Comparison of ENCODE assay signal across 29 cellular contexts in genomic region chr4:110096406-110096805, GRCh38.
"Had no signal": no experiment of that assay in that cellular context is flagged by ENCODE, and none has a peak within 500 bp of the region (broad histone marks: within the 10 kb centered on the region; RNA-seq: fewer than 3 reads in every experiment).

No MANE protein-coding gene starts in this region.

- H3K27me3 ChIP-seq: esophagus muscularis mucosa, foreskin keratinocyte, right atrium auricular region, suprapubic skin, transverse colon, vagina had no signal

- H3K4me3 ChIP-seq: esophagus muscularis mucosa, heart right ventricle, mucosa of descending colon, psoas muscle, right atrium auricular region, suprapubic skin, transverse colon, vagina had no signal

- ATAC-seq: foreskin keratinocyte; heart right ventricle; left ventricle myocardium superior; mucosa of descending colon; natural killer cell treated with Interleukin-12 subunit alpha and Interleukin-12 subunit beta and Interleukin-15 and Interleukin-18, amount 100 ng/mL, for 72 hours; psoas muscle had no signal

- H3K9me3 Mint-ChIP-seq: activated CD4-positive, alpha-beta memory T cell treated with anti-CD3 and anti-CD28 coated beads for 36 hours; activated CD4-positive, alpha-beta T cell treated with anti-CD3 and anti-CD28 coated beads, Interleukin-2, amount 10 ng/mL, durations not matched to agents 24 days and 14 days; activated naive CD4-positive, alpha-beta T cell treated with anti-CD3 and anti-CD28 coated beads for 36 hours; activated naive CD8-positive, alpha-beta T cell treated with anti-CD3 and anti-CD28 coated beads for 36 hours; activated T-helper 1 cell treated with anti-CD3 and anti-CD28 coated beads, Interleukin-12 subunit alpha, Interleukin-12 subunit beta, Interleukin-2, Interleukin-4 antibody, amounts not matched to agents 30 ng/mL and 10 ng/mL and 1 ng/mL, durations not matched to agents 14 hours and 24 hours and 36 hours; dendritic cell treated with granulocyte-macrophage colony-stimulating factor and Interleukin-4, amounts not matched to agents 40 ng/mL and 50 ng/mL, for 4 days; endodermal cell; natural killer cell treated with Interleukin-12 subunit alpha and Interleukin-12 subunit beta and Interleukin-15 and Interleukin-18, amount 100 ng/mL, for 72 hours had no signal

- DNase-seq: activated CD4-positive, alpha-beta memory T cell treated with anti-CD3 and anti-CD28 coated beads for 36 hours; activated CD4-positive, alpha-beta T cell treated with anti-CD3 and anti-CD28 coated beads, Interleukin-2, amount 10 ng/mL, durations not matched to agents 24 days and 14 days; activated CD4-positive, CD25-positive, alpha-beta regulatory T cell treated with anti-CD3 and anti-CD28 coated beads, Interleukin-2, amount 50 U/mL, for 72 hours; activated CD8-positive, alpha-beta memory T cell treated with anti-CD3 and anti-CD28 coated beads, Interleukin-2, amount 50 U/mL, for 4 hours; activated effector memory CD4-positive, alpha-beta T cell treated with anti-CD3 and anti-CD28 coated beads, Interleukin-2, amount 50 U/mL, for 16 hours; activated naive CD4-positive, alpha-beta T cell treated with anti-CD3 and anti-CD28 coated beads for 36 hours; activated naive CD8-positive, alpha-beta T cell treated with anti-CD3 and anti-CD28 coated beads for 36 hours; activated T-cell treated with anti-CD3 and anti-CD28 coated beads, Interleukin-2, amount 50 U/mL, for 1 hour; central memory CD4-positive, alpha-beta T cell; endodermal cell; foreskin keratinocyte; heart right ventricle; left ventricle myocardium superior; mucosa of descending colon; nucleus accumbens; psoas muscle; stimulated activated CD4-positive, alpha-beta T cell treated with anti-CD3 and anti-CD28 coated beads, Interleukin-15, amount 100 ng/mL, for 24 hours; stimulated activated CD4-positive, alpha-beta T cell treated with anti-CD3 and anti-CD28 coated beads, Interleukin-2, amount 100 ng/mL, for 24 hours; stimulated activated naive CD4-positive, alpha-beta T cell; T-helper 2 cell; transverse colon had no signal

- H3K4me1 ChIP-seq: parathyroid adenoma, psoas muscle, right atrium auricular region, suprapubic skin had no signal

- H2AFZ ChIP-seq: parathyroid adenoma had no signal

- H3K36me3 ChIP-seq: esophagus muscularis mucosa, heart right ventricle, right atrium auricular region, suprapubic skin, transverse colon, vagina had no signal

- H3K27me3 Mint-ChIP-seq: activated CD4-positive, alpha-beta memory T cell treated with anti-CD3 and anti-CD28 coated beads for 36 hours; activated CD4-positive, alpha-beta T cell treated with anti-CD3 and anti-CD28 coated beads, Interleukin-2, amount 10 ng/mL, durations not matched to agents 24 days and 14 days; activated naive CD8-positive, alpha-beta T cell treated with anti-CD3 and anti-CD28 coated beads for 36 hours; natural killer cell treated with Interleukin-12 subunit alpha and Interleukin-12 subunit beta and Interleukin-15 and Interleukin-18, amount 100 ng/mL, for 72 hours had no signal

- H3K79me2 ChIP-seq: parathyroid adenoma had no signal

- H3K4me3 Mint-ChIP-seq: activated CD4-positive, alpha-beta memory T cell treated with anti-CD3 and anti-CD28 coated beads for 36 hours; activated CD4-positive, alpha-beta T cell treated with anti-CD3 and anti-CD28 coated beads, Interleukin-2, amount 10 ng/mL, durations not matched to agents 24 days and 14 days; activated naive CD4-positive, alpha-beta T cell treated with anti-CD3 and anti-CD28 coated beads for 36 hours; activated naive CD8-positive, alpha-beta T cell treated with anti-CD3 and anti-CD28 coated beads for 36 hours; activated T-helper 1 cell treated with anti-CD3 and anti-CD28 coated beads, Interleukin-12 subunit alpha, Interleukin-12 subunit beta, Interleukin-2, Interleukin-4 antibody, amounts not matched to agents 30 ng/mL and 10 ng/mL and 1 ng/mL, durations not matched to agents 14 hours and 24 hours and 36 hours; dendritic cell treated with granulocyte-macrophage colony-stimulating factor and Interleukin-4, amounts not matched to agents 40 ng/mL and 50 ng/mL, for 4 days; endodermal cell; natural killer cell treated with Interleukin-12 subunit alpha and Interleukin-12 subunit beta and Interleukin-15 and Interleukin-18, amount 100 ng/mL, for 72 hours had no signal

- H3K27ac Mint-ChIP-seq: activated CD4-positive, alpha-beta memory T cell treated with anti-CD3 and anti-CD28 coated beads for 36 hours; activated CD4-positive, alpha-beta T cell treated with anti-CD3 and anti-CD28 coated beads, Interleukin-2, amount 10 ng/mL, durations not matched to agents 24 days and 14 days; activated naive CD4-positive, alpha-beta T cell treated with anti-CD3 and anti-CD28 coated beads for 36 hours; activated naive CD8-positive, alpha-beta T cell treated with anti-CD3 and anti-CD28 coated beads for 36 hours; activated T-helper 1 cell treated with anti-CD3 and anti-CD28 coated beads, Interleukin-12 subunit alpha, Interleukin-12 subunit beta, Interleukin-2, Interleukin-4 antibody, amounts not matched to agents 30 ng/mL and 10 ng/mL and 1 ng/mL, durations not matched to agents 14 hours and 24 hours and 36 hours; dendritic cell treated with granulocyte-macrophage colony-stimulating factor and Interleukin-4, amounts not matched to agents 40 ng/mL and 50 ng/mL, for 4 days; endodermal cell had no signal

- H3K27ac ChIP-seq: esophagus muscularis mucosa, foreskin keratinocyte, heart right ventricle, parathyroid adenoma, psoas muscle, right atrium auricular region, suprapubic skin, transverse colon, vagina had no signal

- H3K36me3 Mint-ChIP-seq: activated CD4-positive, alpha-beta memory T cell treated with anti-CD3 and anti-CD28 coated beads for 36 hours had no signal
